ENCODE assay signal across 15 cellular contexts in genomic region chr13:40619479-40619814, GRCh38. TPM values are rescaled to one million over a fixed set of nuclear protein-coding genes. Genes with fewer than 3 reads are reported as not detected.
A peak's percentile ranks its signal among the peaks of the same experiment; 100 is the strongest.
DNase-seq lines count a peak whose midpoint lies in the region; ATAC-seq and TF ChIP-seq lines count a peak whose summit lies in the region.
"Had no signal": no experiment of that assay in that cellular context is flagged by ENCODE, and none has a peak within 500 bp of the region (broad histone marks: within the 10 kb centered on the region; RNA-seq: fewer than 3 reads in every experiment).

No MANE protein-coding gene starts in this region.

- intact Hi-C loops in Calu3 (cut with micrococcal nuclease; ENCODE audit: unreplicated experiment), result no loop called here
- intact Hi-C loops in dendritic cell treated with granulocyte-macrophage colony-stimulating factor and Interleukin-4, amounts not matched to agents 40 ng/mL and 50 ng/mL, for 4 days (cut with micrococcal nuclease), result loop anchor here (10.0 kb wide), 1 partner anchor 45 kb away; the partner anchor contains the start of gene FOXO1
- intact Hi-C loops in psoas muscle (cut with DNase I), result loop anchor here in 1 of 2 donors (5.0 kb wide), 1 partner anchor 43 kb away; no protein-coding TSS in a partner anchor

- H3K27ac ChIP-seq in psoas muscle, result peak overlapping the region; percentile 74
- H3K27ac ChIP-seq: C4-2B had no signal

- CTCF ChIA-PET in Calu3 (lab: Charles Lee) (no interaction called here), T-cell (lab: Charles Lee) (no interaction called here)

- peaks cover 100% of the 10 kb centered on the region for H3K4me1 ChIP-seq in psoas muscle

- H3K4me3 Mint-ChIP-seq in Calu3 (ENCODE audit: low read depth, unreplicated experiment) (no peak overlapping the region), T-cell (peak overlapping the region; percentile 37 to 78 (median 51))
- H3K4me3 Mint-ChIP-seq in dendritic cell treated with granulocyte-macrophage colony-stimulating factor and Interleukin-4, amounts not matched to agents 40 ng/mL and 50 ng/mL, for 4 days, result no peak overlapping the region
- H3K4me3 Mint-ChIP-seq: immature natural killer cell had no signal

- H3K4me3 ChIP-seq in psoas muscle, result peak overlapping the region; percentile 28
- H3K4me3 ChIP-seq: GM12878 had no signal

- H3K27me3 ChIP-seq in psoas muscle (ENCODE audit: insufficient read depth in 3 of 3, low read length in 2 of 3), result no peaks in the 10 kb centered on the region

- no peaks in the 10 kb centered on the region for H3K9me3 ChIP-seq in psoas muscle

- ATAC-seq in T-cell (replicated peaks in 1 of 4) (no peak), psoas muscle (peak in 2 of 4 donors; percentile 1 to 2), HG03039 (IDR thresholded peaks at IDR 0.05; ENCODE audit: unreplicated experiment) (no peak)
- ATAC-seq: GM12878 had no signal

- 37 to 60% (median 47%) methylated on average over 3 of the region's 3 CpGs for WGBS in psoas muscle, 3 donors

- H3K27me3 Mint-ChIP-seq in Calu3 (ENCODE audit: unreplicated experiment), result no peaks in the 10 kb centered on the region
- H3K27me3 Mint-ChIP-seq in T-cell, result no peaks in the 10 kb centered on the region
- H3K27me3 Mint-ChIP-seq in dendritic cell treated with granulocyte-macrophage colony-stimulating factor and Interleukin-4, amounts not matched to agents 40 ng/mL and 50 ng/mL, for 4 days, result no peaks in the 10 kb centered on the region

- POLR2A ChIA-PET in T-cell (lab: Charles Lee), result interaction anchor here (0.5 to 0.6 kb wide), 3 partner anchors 167 to 358 kb away, joined by 3 to 5 read pairs (median 3); no protein-coding TSS in a partner anchor

- H3K4me1 Mint-ChIP-seq in Calu3 (ENCODE audit: low read depth, unreplicated experiment) (peaks cover 23% of the 10 kb centered on the region), T-cell (peaks cover 90 to 93% (median 92%) of the 10 kb centered on the region in 3 donors)
- peaks cover 61% of the 10 kb centered on the region for H3K4me1 Mint-ChIP-seq in dendritic cell treated with granulocyte-macrophage colony-stimulating factor and Interleukin-4, amounts not matched to agents 40 ng/mL and 50 ng/mL, for 4 days (ENCODE audit: low read depth)

- no TSS peak for BruUV-seq in Calu3 (replicated peaks; lab: Mats Ljungman, UMichigan)

- H3K9me3 Mint-ChIP-seq in Calu3 (ENCODE audit: low read depth, unreplicated experiment), result no peaks in the 10 kb centered on the region
- H3K9me3 Mint-ChIP-seq in T-cell, result no peaks in the 10 kb centered on the region
- H3K9me3 Mint-ChIP-seq in dendritic cell treated with granulocyte-macrophage colony-stimulating factor and Interleukin-4, amounts not matched to agents 40 ng/mL and 50 ng/mL, for 4 days, result no peaks in the 10 kb centered on the region
- H3K9me3 Mint-ChIP-seq: immature natural killer cell had no signal

- H3K36me3 Mint-ChIP-seq in Calu3 (ENCODE audit: insufficient read depth, unreplicated experiment) (no peaks in the 10 kb centered on the region), T-cell (peaks cover 13% of the 10 kb centered on the region)
- H3K36me3 Mint-ChIP-seq in dendritic cell treated with granulocyte-macrophage colony-stimulating factor and Interleukin-4, amounts not matched to agents 40 ng/mL and 50 ng/mL, for 4 days (ENCODE audit: low read depth), result peaks cover 5% of the 10 kb centered on the region

- DNase-seq in Calu3, result no peak
- DNase-seq in T-cell, result no peak
- DNase-seq in psoas muscle, result no peak
- DNase-seq in globus pallidus (ENCODE audit: low spot score), result no peak
- no peak for DNase-seq in D341Med (ENCODE audit: low spot score)
- DNase-seq: activated CD8-positive, alpha-beta memory T cell treated with anti-CD3 and anti-CD28 coated beads, Interleukin-2, amount 50 U/mL, for 48 hours; immature natural killer cell; Kasumi-1; NCI-H146; NCI-H446; stimulated activated CD4-positive, alpha-beta T cell treated with anti-CD3 and anti-CD28 coated beads, Interleukin-12 subunit alpha, Interleukin-12 subunit beta, amount 100 ng/mL, for 4 hours had no signal

- H3K27ac Mint-ChIP-seq in Calu3 (ENCODE audit: unreplicated experiment), result peak overlapping the region; percentile 16
- H3K27ac Mint-ChIP-seq in T-cell, result peak overlapping the region; percentile 82 to 83
- peak overlapping the region; percentile 11 for H3K27ac Mint-ChIP-seq in dendritic cell treated with granulocyte-macrophage colony-stimulating factor and Interleukin-4, amounts not matched to agents 40 ng/mL and 50 ng/mL, for 4 days

- H3K36me3 ChIP-seq in psoas muscle (ENCODE audit: insufficient read depth in 1 of 2, low read depth in 1 of 2), result peaks cover 0 to 3% of the 10 kb centered on the region in 2 donors

- TF ChIP-seq CTCF in Calu3 (IDR thresholded peaks at IDR 0.05; ENCODE audit: unreplicated experiment), result no peak
- no peak for TF ChIP-seq CTCF in psoas muscle (IDR thresholded peaks at IDR 0.05)

RNA-seq across cellular contexts. Expression of gene FOXO1, which starts 47.0 kb away (rescaled TPM):
- 11.3 and 15.6 TPM in 2 replicates for total RNA-seq in Calu3 (2022)
- total RNA-seq in T-cell, result 10 to 100 TPM; 73.0 to 89.1 (median 84.5) TPM
- 100 to 1,000 TPM in 2 of 4 donors, 10 to 100 TPM in 2; 54.3 to 160 (median 91.1) TPM for total RNA-seq in psoas muscle
- 10 to 100 TPM; 23.8 to 83.2 (median 68.3) TPM for polyA plus RNA-seq in psoas muscle

Comparison
In these comparisons a context has a peak if more than half of its experiments do, and no peak if none do; other contexts are left out.
1. H3K27ac Mint-ChIP-seq: peak in every context shown above with its lines; median percentile 82 in T-cell; 16 in Calu3; 11 in dendritic cell treated with granulocyte-macrophage colony-stimulating factor and Interleukin-4, amounts not matched to agents 40 ng/mL and 50 ng/mL, for 4 days.
2. H3K4me3 Mint-ChIP-seq: peak in T-cell (3 of 3); none in Calu3 (single experiment) and dendritic cell treated with granulocyte-macrophage colony-stimulating factor and Interleukin-4, amounts not matched to agents 40 ng/mL and 50 ng/mL, for 4 days (single experiment).